14 cellular contexts compared by ENCODE assay signal in genomic region chr2:168468354-168468753, GRCh38. TPM values are rescaled to one million over a fixed set of nuclear protein-coding genes. Genes with fewer than 3 reads are reported as not detected.
A peak's percentile ranks its signal among the peaks of the same experiment; 100 is the strongest.
DNase-seq lines count a peak whose midpoint lies in the region; ATAC-seq and TF ChIP-seq lines count a peak whose summit lies in the region.
"Had no signal": no experiment of that assay in that cellular context is flagged by ENCODE, and none has a peak within 500 bp of the region (broad histone marks: within the 10 kb centered on the region; RNA-seq: fewer than 3 reads in every experiment).

No MANE protein-coding gene starts in this region.

- peak overlapping the region in 1 of 11 experiments; percentile 26; a peak in 1 of 22 replicates for H3K9ac ChIP-seq in BLaER1 treated with 17β-estradiol and CSF1 and Interleukin-3, amounts not matched to agents 10 nM and 100 nM

- H3K9me3 ChIP-seq in BLaER1 treated with 17β-estradiol and CSF1 and Interleukin-3, amounts not matched to agents 10 nM and 100 nM (replicated peaks in 1 of 11) = peaks cover 0 to 20% (median 15%) of the 10 kb centered on the region in 11 experiments; a peak in 10 of 22 replicates
- H3K9me3 ChIP-seq in lower lobe of right lung = no peaks in the 10 kb centered on the region

- POLR2A ChIA-PET in naive thymus-derived CD8-positive, alpha-beta T cell (lab: Charles Lee) = no interaction called here

- H3K4me3 Mint-ChIP-seq in brain = peak overlapping the region in 2 of 5 experiments; percentile 26 to 30
- H3K4me3 Mint-ChIP-seq in naive thymus-derived CD8-positive, alpha-beta T cell = peak overlapping the region in 7 of 10 donors; percentile 3 to 61 (median 22)
- H3K4me3 Mint-ChIP-seq: H9 had no signal

- H3K4me2 ChIP-seq in BLaER1 treated with 17β-estradiol and CSF1 and Interleukin-3, amounts not matched to agents 10 nM and 100 nM = peak overlapping the region; percentile 70 to 93 (median 85)
- H3K4me2 ChIP-seq: PC-9 had no signal

- H3K4me1 ChIP-seq in BLaER1 treated with 17β-estradiol and CSF1 and Interleukin-3, amounts not matched to agents 10 nM and 100 nM = peaks cover 63 to 79% (median 72%) of the 10 kb centered on the region in 10 experiments
- peaks cover 22% of the 10 kb centered on the region for H3K4me1 ChIP-seq in lower lobe of right lung

- H3K27ac ChIP-seq in BLaER1 treated with 17β-estradiol and CSF1 and Interleukin-3, amounts not matched to agents 10 nM and 100 nM = peak overlapping the region in 9 of 11 experiments; percentile 51 to 75 (median 73); a peak in 15 of 22 replicates
- peak overlapping the region; percentile 38 for H3K27ac ChIP-seq in HL-60 (replicated peaks)
- no peak overlapping the region for H3K27ac ChIP-seq in lower lobe of right lung
- H3K27ac ChIP-seq: PC-9 had no signal

- peak overlapping the region in 3 of 5 experiments; percentile 7 to 42 (median 30) for H3K27ac Mint-ChIP-seq in brain
- H3K27ac Mint-ChIP-seq in naive thymus-derived CD8-positive, alpha-beta T cell = peak overlapping the region in 5 of 10 donors; percentile 3 to 66 (median 38)
- H3K27ac Mint-ChIP-seq: H9 had no signal

- ATAC-seq in naive thymus-derived CD8-positive, alpha-beta T cell = no peak
- no peak for ATAC-seq in lower lobe of right lung
- ATAC-seq: K562 had no signal

- H3K4me3 ChIP-seq in BLaER1 treated with 17β-estradiol and CSF1 and Interleukin-3, amounts not matched to agents 10 nM and 100 nM = no peak overlapping the region
- H3K4me3 ChIP-seq in HL-60 (replicated peaks; ENCODE audit: insufficient read depth, low read length) (no peak overlapping the region), lower lobe of right lung (no peak overlapping the region)
- H3K4me3 ChIP-seq: K562, PC-9 had no signal

- H3K36me3 ChIP-seq in BLaER1 treated with 17β-estradiol and CSF1 and Interleukin-3, amounts not matched to agents 10 nM and 100 nM = peaks cover 0 to 21% (median 12%) of the 10 kb centered on the region in 11 experiments; a peak in 18 of 22 replicates
- H3K36me3 ChIP-seq in lower lobe of right lung = no peaks in the 10 kb centered on the region

- no peaks in the 10 kb centered on the region for H3K27me3 ChIP-seq in BLaER1 treated with 17β-estradiol and CSF1 and Interleukin-3, amounts not matched to agents 10 nM and 100 nM
- H3K27me3 ChIP-seq in HL-60 (ENCODE audit: insufficient read depth, poor library complexity, severe bottlenecking) (no peaks in the 10 kb centered on the region), lower lobe of right lung (ENCODE audit: low read depth) (no peaks in the 10 kb centered on the region)

- peaks cover 17% of the 10 kb centered on the region for H3K36me3 Mint-ChIP-seq in brain
- no peaks in the 10 kb centered on the region for H3K36me3 Mint-ChIP-seq in naive thymus-derived CD8-positive, alpha-beta T cell

- H3K4me1 Mint-ChIP-seq in brain = peaks cover 94% of the 10 kb centered on the region
- peaks cover 44 to 93% (median 77%) of the 10 kb centered on the region in 4 donors for H3K4me1 Mint-ChIP-seq in naive thymus-derived CD8-positive, alpha-beta T cell

- intact Hi-C loops in lower lobe of right lung (cut with DNase I) = no loop called here

- DNase-seq in HL-60 (ENCODE audit: low read depth in 1 of 2, low spot score in 1 of 2) (no peak), lower lobe of right lung (no peak), inferior parietal cortex (ENCODE audit: extremely low spot score) (no peak), cerebellum (ENCODE audit: low spot score) (no peak)
- DNase-seq in naive thymus-derived CD8-positive, alpha-beta T cell = no peak
- DNase-seq: DMS 273 treated with DMSO at 0.1 percent for 48 hours, H9, NCI-H1105, NCI-H1694 treated with DMSO at 0.1 percent for 48 hours, NCI-H69, PC-9 had no signal

- H4K20me1 ChIP-seq in BLaER1 treated with 17β-estradiol and CSF1 and Interleukin-3, amounts not matched to agents 10 nM and 100 nM = peaks cover 0 to 76% (median 28%) of the 10 kb centered on the region in 11 experiments; a peak in 13 of 22 replicates

- TF ChIP-seq CTCF in HL-60 (IDR thresholded peaks at IDR 0.05; ENCODE audit: insufficient read depth, low read length) = no peak
- no peak for TF ChIP-seq CTCF in brain (conservative IDR thresholded peaks at IDR 0.05)
- TF ChIP-seq CTCF in lower lobe of right lung (IDR thresholded peaks at IDR 0.05) = no peak

- H3K27me3 Mint-ChIP-seq in brain = no peaks in the 10 kb centered on the region
- H3K27me3 Mint-ChIP-seq in naive thymus-derived CD8-positive, alpha-beta T cell = no peaks in the 10 kb centered on the region

- peaks cover 0 to 3% (median 0%) of the 10 kb centered on the region in 5 experiments for H3K9me3 Mint-ChIP-seq in brain
- no peaks in the 10 kb centered on the region for H3K9me3 Mint-ChIP-seq in naive thymus-derived CD8-positive, alpha-beta T cell
- H3K9me3 Mint-ChIP-seq: H9 had no signal

RNA-seq across cellular contexts. Expression of gene CERS6, which starts 12.3 kb away (rescaled TPM):
- polyA plus RNA-seq in brain (ENCODE audit: insufficient read depth, low read depth, low replicate concordance) = 23.6 TPM
- total RNA-seq in naive thymus-derived CD8-positive, alpha-beta T cell = 10 to 100 TPM; 28.9 to 29.3 TPM
- polyA plus RNA-seq in naive thymus-derived CD8-positive, alpha-beta T cell = 10 to 100 TPM in 2 of 3 donors, 1 to 10 TPM in 1; 9.5 to 17.4 (median 10.8) TPM
- 21.8 TPM for total RNA-seq in lower lobe of right lung
- 73.6 TPM for total RNA-seq in cerebellum
